ENCODE assay signal across 7 cellular contexts in the genomic region with DNA sequence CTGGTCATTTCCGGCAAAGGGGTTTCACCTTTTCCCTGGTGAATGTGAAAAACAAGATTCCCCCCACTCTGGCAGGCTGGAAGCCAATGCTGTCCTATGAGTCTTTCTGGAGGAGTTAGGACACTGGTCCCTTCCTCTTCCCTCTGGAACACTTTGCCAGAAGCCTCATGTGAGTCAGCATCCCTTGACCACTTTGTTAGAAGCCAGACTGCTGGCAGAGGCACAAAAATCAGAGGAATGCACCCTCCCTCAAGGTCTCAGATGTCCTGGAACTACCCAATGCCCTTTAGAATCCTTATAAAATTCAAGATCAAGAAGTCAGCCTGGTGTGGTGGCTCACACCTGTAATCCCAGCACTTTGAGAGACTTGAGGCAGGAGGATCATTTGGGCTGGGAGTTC. TPM values are rescaled to one million over a fixed set of nuclear protein-coding genes. Genes with fewer than 3 reads are reported as not detected.
DNase-seq lines count a peak whose midpoint lies in the region; ATAC-seq and TF ChIP-seq lines count a peak whose summit lies in the region.

No MANE protein-coding gene starts in this region.

- no peak overlapping the region for H4K91ac ChIP-seq in mesenchymal stem cell (ENCODE audit: low read length)

- H2BK12ac ChIP-seq in mesenchymal stem cell (ENCODE audit: low read length in 2 of 2): peak overlapping the region; percentile 14 to 88

- peaks cover 3% of the 10 kb centered on the region for H3K9me3 Mint-ChIP-seq in nephron progenitor cell

- no peak overlapping the region for H3K14ac ChIP-seq in mesenchymal stem cell (ENCODE audit: low read length in 2 of 2)

- H3K36me3 Mint-ChIP-seq in nephron progenitor cell (ENCODE audit: low read depth): peaks cover 41% of the 10 kb centered on the region

- H3K4me2 ChIP-seq in mesenchymal stem cell (ENCODE audit: low read length, poor library complexity, severe bottlenecking): no peak overlapping the region

- H2BK120ac ChIP-seq in mesenchymal stem cell (ENCODE audit: low read depth, low read length): no peak overlapping the region

- H3K27me3 Mint-ChIP-seq in nephron progenitor cell (ENCODE audit: low read depth, poor library complexity): no peaks in the 10 kb centered on the region

- H3K18ac ChIP-seq in mesenchymal stem cell (ENCODE audit: low read depth in 1 of 2, low read length in 2 of 2): peak overlapping the region; percentile 80 to 86

- ATAC-seq in HG03097 (IDR thresholded peaks at IDR 0.05; ENCODE audit: low FRiP score, unreplicated experiment): no peak

- peaks cover 20% of the 10 kb centered on the region for H3K79me1 ChIP-seq in mesenchymal stem cell (replicated peaks; ENCODE audit: low read length, poor library complexity, severe bottlenecking)

- H3K9me3 ChIP-seq in MG63: no peaks in the 10 kb centered on the region
- no peaks in the 10 kb centered on the region for H3K9me3 ChIP-seq in mesenchymal stem cell (ENCODE audit: control insufficient read depth, low read length)

- no peak overlapping the region for H2AK5ac ChIP-seq in mesenchymal stem cell (ENCODE audit: low read length, severe bottlenecking)

- H3K23ac ChIP-seq in mesenchymal stem cell (ENCODE audit: low read length in 2 of 2): no peak overlapping the region

- no peak overlapping the region for H2BK5ac ChIP-seq in mesenchymal stem cell (ENCODE audit: low read depth, low read length, poor library complexity, severe bottlenecking)

- no peak for TF ChIP-seq CTCF in nephron progenitor cell (IDR thresholded peaks at IDR 0.05)

- peak overlapping the region; percentile 67 for H3K9ac ChIP-seq in mesenchymal stem cell (ENCODE audit: low read length)

- 17% methylated on average over 1 of the region's 1 CpG for WGBS in mesenchymal stem cell

- H3K36me3 ChIP-seq in MG63: no peaks in the 10 kb centered on the region
- peaks cover 6 to 52% of the 10 kb centered on the region in 2 experiments for H3K36me3 ChIP-seq in mesenchymal stem cell (ENCODE audit: control insufficient read depth in 1 of 2, insufficient read depth in 2 of 2, low read depth in 1 of 2, low read length in 2 of 2)

- peaks cover 18% of the 10 kb centered on the region for H3K4me1 ChIP-seq in mesenchymal stem cell (ENCODE audit: control insufficient read depth, insufficient read depth, low read depth, low read length)

- peak overlapping the region; percentile 92 for H3K27ac ChIP-seq in mesenchymal stem cell (ENCODE audit: low read length, poor library complexity, severe bottlenecking)

- no peak overlapping the region for H3K4me3 ChIP-seq in MG63
- peak overlapping the region in 1 of 2 experiments; percentile 7 for H3K4me3 ChIP-seq in mesenchymal stem cell (ENCODE audit: insufficient read depth in 1 of 2, low read depth in 1 of 2, low read length in 2 of 2)

- no peak overlapping the region for H3K4me3 Mint-ChIP-seq in nephron progenitor cell

- no peak overlapping the region for H3K4ac ChIP-seq in mesenchymal stem cell (ENCODE audit: low read depth in 1 of 2, low read length in 2 of 2)

- peak; percentile 98 for DNase-seq in MG63
- DNase-seq in epidermal melanocyte (ENCODE audit: insufficient read length, low spot score): peak; percentile 73
- peak; percentile 98 for DNase-seq in mesenchymal stem cell
- no peak for DNase-seq in DMS114 treated with DMSO at 0.1 percent for 48 hours (lab: John Stamatoyannopoulos, UW; ENCODE audit: unreplicated experiment)
- no peak for DNase-seq in AML-193 (lab: John Stamatoyannopoulos, UW)
- no peak for DNase-seq in nephron progenitor cell

- H3K4me1 Mint-ChIP-seq in nephron progenitor cell: peaks cover 24% of the 10 kb centered on the region

- H3K27me3 ChIP-seq in MG63 (no peaks in the 10 kb centered on the region), mesenchymal stem cell (ENCODE audit: control insufficient read depth in 1 of 2, insufficient read depth in 1 of 2, low read length in 2 of 2) (no peaks in the 10 kb centered on the region)

- no peak overlapping the region for H4K8ac ChIP-seq in mesenchymal stem cell (ENCODE audit: low read length)

- H2AFZ ChIP-seq in mesenchymal stem cell (ENCODE audit: low read depth, low read length): no peak overlapping the region

- no peak overlapping the region for H3K27ac Mint-ChIP-seq in nephron progenitor cell

- H2BK15ac ChIP-seq in mesenchymal stem cell (ENCODE audit: low read depth, poor library complexity, severe bottlenecking): no peak overlapping the region

RNA-seq across cellular contexts. Expression of a gene that starts 26.6 kb away (rescaled TPM):
- total RNA-seq in MG63 (2014; rRNA removed; shearing (Covaris generic); ENCODE audit: low replicate concordance): 115 and 121 TPM in 2 replicates
- polyA plus RNA-seq in mesenchymal stem cell (2013, experiment 1 of 2): 478 TPM
- 472 TPM for polyA plus RNA-seq in mesenchymal stem cell (2013, experiment 2 of 2)

Comparison
In these comparisons a context has a peak if more than half of its experiments do, and no peak if none do; other contexts are left out.
1. DNase-seq: peak in MG63 (single experiment), epidermal melanocyte (single experiment) and mesenchymal stem cell (single experiment); none in DMS114 treated with DMSO at 0.1 percent for 48 hours (single experiment), AML-193 (0 of 2) and nephron progenitor cell (single experiment).